ENCODE assay signal across 24 cellular contexts in genomic region chr3:25971736-25972135, GRCh38.
"Had no signal": no experiment of that assay in that cellular context is flagged by ENCODE, and none has a peak within 500 bp of the region (broad histone marks: within the 10 kb centered on the region; RNA-seq: fewer than 3 reads in every experiment).

No MANE protein-coding gene starts in this region.

- H3K27ac ChIP-seq: heart right ventricle, left lung, lower lobe of right lung, neural progenitor cell, right atrium auricular region, spleen, tibial nerve had no signal

- H3K27ac Mint-ChIP-seq: activated naive CD8-positive, alpha-beta T cell; dendritic cell treated with granulocyte-macrophage colony-stimulating factor and Interleukin-4, amounts not matched to agents 40 ng/mL and 50 ng/mL, for 4 days; endodermal cell; natural killer cell; neural progenitor cell had no signal

- H3K4me1 ChIP-seq: heart right ventricle, left lung, lower lobe of right lung, neural progenitor cell, right atrium auricular region, spleen, tibial nerve had no signal

- H3K4me2 ChIP-seq: neural progenitor cell had no signal

- H3K27me3 Mint-ChIP-seq: dendritic cell treated with granulocyte-macrophage colony-stimulating factor and Interleukin-4, amounts not matched to agents 40 ng/mL and 50 ng/mL, for 4 days had no signal

- H2AFZ ChIP-seq: neural progenitor cell had no signal

- H3K36me3 ChIP-seq: heart right ventricle, left lung, lower lobe of right lung, neural progenitor cell, right atrium auricular region, spleen, tibial nerve had no signal

- H3K9me3 ChIP-seq: lower lobe of right lung, right atrium auricular region had no signal

- DNase-seq: activated CD4-positive, alpha-beta T cell treated with anti-CD3 and anti-CD28 coated beads for 48 hours; activated CD4-positive, alpha-beta T cell treated with anti-CD3 and anti-CD28 coated beads, Interleukin-2, amount 50 U/mL, for 48 hours; activated CD4-positive, CD25-positive, alpha-beta regulatory T cell; activated CD8-positive, alpha-beta memory T cell treated with anti-CD3 and anti-CD28 coated beads for 24 hours; activated effector memory CD4-positive, alpha-beta T cell treated with Interleukin-2 at 50 U/mL for 16 hours; activated naive CD4-positive, alpha-beta T cell treated with Interleukin-2 at 50 U/mL for 16 hours; anterior cingulate cortex; endodermal cell; foreskin fibroblast; heart right ventricle; left lung; lower lobe of right lung; mesenchymal stem cell; natural killer cell; occipital lobe; spleen; stimulated activated naive CD4-positive, alpha-beta T cell treated with Interleukin-2 at 50 U/mL for 16 hours had no signal

- H3K36me3 Mint-ChIP-seq: activated naive CD8-positive, alpha-beta T cell; natural killer cell; neural progenitor cell had no signal

- ATAC-seq: esophagus mucosa, heart right ventricle, left lung, lower lobe of right lung, natural killer cell had no signal

- H3K4me3 Mint-ChIP-seq: activated naive CD8-positive, alpha-beta T cell; central memory CD8-positive, alpha-beta T cell; dendritic cell treated with granulocyte-macrophage colony-stimulating factor and Interleukin-4, amounts not matched to agents 40 ng/mL and 50 ng/mL, for 4 days; endodermal cell; natural killer cell; neural progenitor cell had no signal

- H3K4me3 ChIP-seq: heart right ventricle, left lung, lower lobe of right lung, neural progenitor cell, right atrium auricular region, spleen, tibial nerve had no signal

- H3K9me3 Mint-ChIP-seq: endodermal cell, neural progenitor cell had no signal

- H3K27me3 ChIP-seq: heart right ventricle, left lung, neural progenitor cell, right atrium auricular region, spleen, tibial nerve had no signal

- H3K4me1 Mint-ChIP-seq: central memory CD8-positive, alpha-beta T cell; endodermal cell; natural killer cell; neural progenitor cell had no signal
